In genomic region chr1:21082078-21082477, GRCh38 we compare ENCODE assay signal across 22 cellular contexts.
"Had no signal": no experiment of that assay in that cellular context is flagged by ENCODE, and none has a peak within 500 bp of the region (broad histone marks: within the 10 kb centered on the region; RNA-seq: fewer than 3 reads in every experiment).

No MANE protein-coding gene starts in this region.

- H3K9me3 ChIP-seq: body of pancreas, right atrium auricular region, tibial artery, uterus had no signal

- H3K4me3 Mint-ChIP-seq: activated B cell treated with CpG ODN at 0.5 μM for 24 hours; activated CD8-positive, alpha-beta T cell treated with anti-CD3 and anti-CD28 coated beads, Interleukin-2, amount 10 ng/mL, durations not matched to agents 7 days and 5 days; activated naive CD8-positive, alpha-beta T cell; nephron; stimulated activated naive B cell treated with anti-CD40 and anti-IgM and Interleukin-4, amounts not matched to agents 10 μg/mL and 1 μg/mL and 100 μg/mL, for 72 hours; T-helper 1 cell treated with Interleukin-12 subunit alpha and Interleukin-12 subunit beta and Interleukin-4 antibody, amounts not matched to agents 30 μg/mL and 1 μg/mL, for 36 hours had no signal

- H3K9me3 Mint-ChIP-seq: activated B cell treated with CpG ODN at 0.5 μM for 24 hours; nephron; T-helper 1 cell treated with Interleukin-12 subunit alpha and Interleukin-12 subunit beta and Interleukin-4 antibody, amounts not matched to agents 30 μg/mL and 1 μg/mL, for 36 hours had no signal

- H3K36me3 ChIP-seq: tibial artery, uterus had no signal

- H3K4me3 ChIP-seq: body of pancreas, right atrium auricular region, tibial artery, uterus had no signal

- H3K27me3 ChIP-seq: body of pancreas, right atrium auricular region, tibial artery, uterus had no signal

- H3K27ac Mint-ChIP-seq: activated B cell treated with CpG ODN at 0.5 μM for 24 hours; activated CD8-positive, alpha-beta T cell treated with anti-CD3 and anti-CD28 coated beads, Interleukin-2, amount 10 ng/mL, durations not matched to agents 7 days and 5 days; activated naive CD8-positive, alpha-beta T cell; nephron; stimulated activated naive B cell treated with anti-CD40 and anti-IgM and Interleukin-4, amounts not matched to agents 10 μg/mL and 1 μg/mL and 100 μg/mL, for 72 hours; T-helper 1 cell treated with Interleukin-12 subunit alpha and Interleukin-12 subunit beta and Interleukin-4 antibody, amounts not matched to agents 30 μg/mL and 1 μg/mL, for 36 hours had no signal

- ATAC-seq: activated CD8-positive, alpha-beta T cell treated with anti-CD3 and anti-CD28 coated beads, Interleukin-2, amount 10 ng/mL, durations not matched to agents 7 days and 5 days; body of pancreas; stimulated activated naive B cell treated with anti-CD40 and anti-IgM and Interleukin-4, amounts not matched to agents 10 μg/mL and 1 μg/mL and 100 μg/mL, for 72 hours had no signal

- H3K4me1 ChIP-seq: body of pancreas, right atrium auricular region, tibial artery, uterus had no signal

- H3K27me3 Mint-ChIP-seq: activated B cell treated with CpG ODN at 0.5 μM for 24 hours; activated naive CD8-positive, alpha-beta T cell; stimulated activated naive B cell treated with anti-CD40 and anti-IgM and Interleukin-4, amounts not matched to agents 10 μg/mL and 1 μg/mL and 100 μg/mL, for 72 hours had no signal

- DNase-seq: activated B cell treated with CpG ODN at 0.5 μM for 24 hours; activated CD4-positive, alpha-beta T cell treated with anti-CD3 and anti-CD28 coated beads for 48 hours; activated CD8-positive, alpha-beta memory T cell treated with anti-CD3 and anti-CD28 coated beads, Interleukin-2, amount 50 U/mL, for 4 hours; activated CD8-positive, alpha-beta T cell treated with anti-CD3 and anti-CD28 coated beads, Interleukin-2, amount 10 ng/mL, durations not matched to agents 7 days and 5 days; activated gamma-delta T cell; activated T-cell treated with anti-CD3 and anti-CD28 coated beads, Interleukin-2, amount 50 U/mL, for 48 hours; amygdala; body of pancreas; caudate nucleus; cortex of kidney; effector CD8-positive, alpha-beta T cell; hippocampal formation; mesenchymal stem cell; occipital lobe; stimulated activated CD4-positive, alpha-beta T cell treated with anti-CD3 and anti-CD28 coated beads, Interleukin-4, amount 100 ng/mL, for 1 hour; stimulated activated naive B cell treated with anti-CD40 and anti-IgM and Interleukin-4, amounts not matched to agents 10 μg/mL and 1 μg/mL and 100 μg/mL, for 72 hours; tibial artery; uterus had no signal

- H3K27ac ChIP-seq: body of pancreas, right atrium auricular region, tibial artery, uterus had no signal
